In the genomic region with DNA sequence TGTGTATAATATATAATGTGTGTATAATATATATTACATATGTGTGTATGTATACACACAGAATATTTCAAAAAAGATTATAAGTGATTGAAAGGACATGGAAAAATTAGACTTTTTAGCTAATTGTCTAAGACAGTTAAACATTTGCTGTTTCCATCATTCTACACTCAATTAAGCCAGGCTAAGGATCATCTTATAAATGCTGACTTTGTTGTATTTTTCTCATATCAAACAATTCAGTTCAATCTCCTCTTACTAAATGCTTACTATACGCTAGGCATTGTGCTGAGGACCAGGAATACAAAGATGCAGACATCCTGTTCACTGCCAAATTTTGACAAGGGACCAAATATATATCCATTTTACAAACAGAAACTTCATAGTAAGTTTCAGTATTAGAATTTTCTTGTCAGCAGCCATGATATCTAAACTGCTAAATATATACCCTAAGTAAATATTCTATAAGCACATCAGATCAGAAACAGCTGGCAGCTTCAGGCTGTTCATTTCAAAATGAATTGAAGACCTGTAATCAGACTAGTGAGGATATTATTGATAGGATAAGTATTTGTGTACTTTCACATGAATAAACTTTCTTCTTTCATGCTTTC, we compare ENCODE assay signal across 19 cellular contexts. TPM values are rescaled to one million over a fixed set of nuclear protein-coding genes. Genes with fewer than 3 reads are reported as not detected.
DNase-seq lines count a peak whose midpoint lies in the region; ATAC-seq, FAIRE-seq and TF ChIP-seq lines count a peak whose summit lies in the region.
"Had no signal": no experiment of that assay in that cellular context is flagged by ENCODE, and none has a peak within 500 bp of the region (broad histone marks: within the 10 kb centered on the region; RNA-seq: fewer than 3 reads in every experiment).

No MANE protein-coding gene starts in this region.

- ATAC-seq in A549 = no peak
- peak; percentile 34 for ATAC-seq in GM18868 (IDR thresholded peaks at IDR 0.05; ENCODE audit: unreplicated experiment)
- peak; percentile 32 for ATAC-seq in HG02885 (IDR thresholded peaks at IDR 0.05; ENCODE audit: poor library complexity, unreplicated experiment)
- no peak for ATAC-seq in HG03457 (IDR thresholded peaks at IDR 0.05; ENCODE audit: unreplicated experiment)
- ATAC-seq: heart right ventricle, left colon, PC-3 had no signal

- DNase-seq in A549 (ENCODE audit: low read depth in 1 of 2, low spot score in 1 of 2) (no peak), SJSA1 (ENCODE audit: low read depth in 1 of 2, low spot score in 2 of 2) (no peak), HCEC 1CT (no peak), COLO668 (lab: John Stamatoyannopoulos, UW; ENCODE audit: unreplicated experiment) (no peak), sigmoid colon (no peak)
- DNase-seq: activated B cell treated with CpG ODN at 0.5 μM for 24 hours, DMS153, dorsolateral prefrontal cortex, esophagus squamous epithelium, heart right ventricle, left colon, NCI-H187, NCI-H524, PC-3, SK-N-SH had no signal

- TF ChIP-seq POLR2A in A549 (IDR thresholded peaks at IDR 0.05; ENCODE audit: low read length) (no peak), sigmoid colon (IDR thresholded peaks at IDR 0.05) (no peak)

- no peak overlapping the region for H3K4me3 ChIP-seq in A549
- no peak overlapping the region for H3K4me3 ChIP-seq in SJSA1
- H3K4me3 ChIP-seq in sigmoid colon = no peak overlapping the region
- H3K4me3 ChIP-seq: esophagus squamous epithelium, HAP-1, heart right ventricle had no signal

- CTCF ChIA-PET in A549 (lab: Yijun Ruan, JAX) = no interaction called here

- no peak for TF ChIP-seq CTCF in A549 (IDR thresholded peaks at IDR 0.05)
- no peak for TF ChIP-seq CTCF in sigmoid colon (IDR thresholded peaks at IDR 0.05)

- H3K27me3 ChIP-seq in SJSA1 (replicated peaks) = no peaks in the 10 kb centered on the region
- no peaks in the 10 kb centered on the region for H3K27me3 ChIP-seq in sigmoid colon
- H3K27me3 ChIP-seq: dorsolateral prefrontal cortex, esophagus squamous epithelium, heart right ventricle had no signal

- FAIRE-seq in A549 (lab: Jason Lieb, UNC) = no peak

- POLR2A ChIA-PET in A549 (lab: Yijun Ruan, JAX) = no interaction called here

- H3K4me1 ChIP-seq in A549 = 0 out of 3 replicates have a peak, but pooled peaks cover 3% of the 10 kb centered on the region
- H3K4me1 ChIP-seq in SJSA1 (replicated peaks) = peaks cover 45% of the 10 kb centered on the region
- no peaks in the 10 kb centered on the region for H3K4me1 ChIP-seq in sigmoid colon

- H3K4me2 ChIP-seq in A549 = no peak overlapping the region
- H3K4me2 ChIP-seq: SK-N-SH had no signal

- no peak for TF ChIP-seq RAD21 in A549 (conservative IDR thresholded peaks at IDR 0.05 in 1 of 2, IDR thresholded peaks at IDR 0.05 in 1 of 2)

- intact Hi-C loops in sigmoid colon (cut with DNase I) = no loop called here

- H3K9me3 ChIP-seq in A549 = no peaks in the 10 kb centered on the region
- H3K9me3 ChIP-seq in SJSA1 (replicated peaks) = no peaks in the 10 kb centered on the region
- no peaks in the 10 kb centered on the region for H3K9me3 ChIP-seq in sigmoid colon
- H3K9me3 ChIP-seq: esophagus squamous epithelium, HAP-1, heart right ventricle had no signal

- 94% methylated on average over 1 of the region's 1 CpG for WGBS in A549 (ENCODE audit: missing lambda C conversion rate)
- 91 to 94% methylated on average over 1 of the region's 1 CpG for WGBS in sigmoid colon, 2 donors

- H3K27ac ChIP-seq in A549 (no peak overlapping the region), SJSA1 (peak overlapping the region; percentile 95), sigmoid colon (no peak overlapping the region)
- H3K27ac ChIP-seq: esophagus squamous epithelium, heart right ventricle had no signal

- H3K36me3 ChIP-seq in SJSA1 (no peaks in the 10 kb centered on the region), sigmoid colon (no peaks in the 10 kb centered on the region)
- H3K36me3 ChIP-seq: esophagus squamous epithelium, HAP-1, heart right ventricle had no signal

- TF ChIP-seq EP300 in A549 (IDR thresholded peaks at IDR 0.05) (no peak), sigmoid colon (IDR thresholded peaks at IDR 0.05) (no peak)

TF ChIP-seq in A549, 52 proteins besides CTCF, POLR2A, EP300 and RAD21:
- TF ChIP-seq JUNB (IDR thresholded peaks at IDR 0.05) (no peak), MAFK (IDR thresholded peaks at IDR 0.05; ENCODE audit: partially characterized antibody) (peak; percentile 76)

RNA-seq across cellular contexts. Expression of a gene that starts 10.3 kb away (rescaled TPM):
- polyA plus RNA-seq in A549 (2011; rRNA removed) (0.06 and 0.09 TPM in 2 replicates), A549 (2017; fragmentation: RNase III; extraction: RNeasy Plus Mini Kit Qiagen cat#74134 plus additional on column Dnase treatment) (0.04 to 0.05 TPM in 2 of 3 replicates, not detected in the other), sigmoid colon (under 1 TPM in 1 of 3 donors, not detected in 2; 0.76 TPM)
- polyA plus RNA-seq in A549 (2012; cell fraction: cytosol; rRNA removed) = 0.01 and 0.03 TPM in 2 replicates
- polyA plus RNA-seq in A549 (2012; cell fraction: nucleus; rRNA removed) = 0.02 TPM in 2 replicates
- polyA minus RNA-seq in A549 (2011; rRNA and poly(A)+ RNA removed) = not detected in 2 replicates
- 0.22 TPM in 1 of 2 replicates, not detected in the other for total RNA-seq in SJSA1 (2014; rRNA removed; shearing (Covaris generic))
- 1 to 10 TPM in 2 of 4 donors, under 1 TPM in 2; 0.41 to 3.3 (median 0.78) TPM for total RNA-seq in sigmoid colon
- total RNA-seq: activated B cell treated with CpG ODN at 0.5 μM for 24 hours, PC-3 had no signal

Comparison
In these comparisons a context has a peak if more than half of its experiments do, and no peak if none do; other contexts are left out.
1. ATAC-seq: peak in GM18868 (single experiment) and HG02885 (single experiment); none in A549 (0 of 2) and HG03457 (single experiment).